24 cellular contexts compared by ENCODE assay signal in genomic region chr1:223338811-223339746, GRCh38. TPM values are rescaled to one million over a fixed set of nuclear protein-coding genes. Genes with fewer than 3 reads are reported as not detected.
A peak's percentile ranks its signal among the peaks of the same experiment; 100 is the strongest.
DNase-seq lines count a peak whose midpoint lies in the region; ATAC-seq and TF ChIP-seq lines count a peak whose summit lies in the region.
"Had no signal": no experiment of that assay in that cellular context is flagged by ENCODE, and none has a peak within 500 bp of the region (broad histone marks: within the 10 kb centered on the region; RNA-seq: fewer than 3 reads in every experiment).

No MANE protein-coding gene starts in this region.

- no peak for TF ChIP-seq CTCF in cardiac muscle cell (IDR thresholded peaks at IDR 0.05; ENCODE audit: low read depth, low read length)
- no peak for TF ChIP-seq CTCF in GM10248 (IDR thresholded peaks at IDR 0.05; ENCODE audit: control extremely low read depth, extremely low read depth, low read depth, missing control alignments)
- TF ChIP-seq CTCF in foreskin keratinocyte (conservative IDR thresholded peaks at IDR 0.05), result no peak

- peak in 1 of 2 donors; percentile 40 for DNase-seq in cardiac muscle cell (ENCODE audit: low read depth in 1 of 2, low spot score in 1 of 2)
- DNase-seq in cardiac septum (ENCODE audit: low spot score), result no peak
- DNase-seq in cerebellar cortex (ENCODE audit: low spot score), result peak; percentile 79
- DNase-seq in myocyte (ENCODE audit: low read depth), result peak; percentile 35
- DNase-seq in GM10248 (ENCODE audit: extremely low spot score), result no peak
- no peak for DNase-seq in activated CD4-positive, alpha-beta T cell treated with anti-CD3 and anti-CD28 coated beads for 4 hours
- DNase-seq in foreskin keratinocyte, result no peak
- DNase-seq in NCI-H2081 (lab: John Stamatoyannopoulos, UW), result no peak
- DNase-seq: ACHN; activated CD4-positive, alpha-beta memory T cell treated with anti-CD3 and anti-CD28 coated beads, Interleukin-2, amount 10 ng/mL, durations not matched to agents 7 days and 5 days; activated T-cell treated with anti-CD3 and anti-CD28 coated beads, Interleukin-2, amount 50 U/mL, for 72 hours; CD4-positive, alpha-beta memory T cell; DMS79; effector memory CD8-positive, alpha-beta T cell; MM.1S; natural killer cell; NCI-H1694; NCI-H510A treated with DMSO at 0.1 percent for 48 hours; stimulated activated CD4-positive, alpha-beta T cell treated with anti-CD3 and anti-CD28 coated beads, Interleukin-15, amount 100 ng/mL, for 24 hours; T-helper 1 cell had no signal

- no peak overlapping the region for H3K4me3 ChIP-seq in cardiac muscle cell
- H3K4me3 ChIP-seq: upper lobe of left lung had no signal

- intact Hi-C loops in cardiac septum (cut with DNase I), result no loop called here

- peaks cover 49% of the 10 kb centered on the region for H3K4me1 ChIP-seq in cardiac muscle cell (ENCODE audit: low read depth)
- no peaks in the 10 kb centered on the region for H3K4me1 ChIP-seq in foreskin keratinocyte
- H3K4me1 ChIP-seq: upper lobe of left lung had no signal

- CTCF ChIA-PET in GM10248 (lab: Yijun Ruan, JAX), result no interaction called here

- H3K36me3 ChIP-seq in cardiac muscle cell, result no peaks in the 10 kb centered on the region
- H3K36me3 ChIP-seq: upper lobe of left lung had no signal

- ATAC-seq in foreskin keratinocyte, result no peak
- ATAC-seq: activated T-cell treated with anti-CD3 and anti-CD28 coated beads, Interleukin-2, amount 50 U/mL, for 72 hours; effector memory CD8-positive, alpha-beta T cell; natural killer cell; stimulated activated effector memory CD8-positive, alpha-beta T cell treated with anti-CD3 and anti-CD28 coated beads, Interleukin-12 subunit alpha, Interleukin-12 subunit beta, amount 100 ng/mL, for 72 hours had no signal

- POLR2A ChIA-PET in GM10248 (lab: Yijun Ruan, JAX), result no interaction called here

- no peaks in the 10 kb centered on the region for H3K27me3 ChIP-seq in cardiac muscle cell
- peaks cover 35% of the 10 kb centered on the region for H3K27me3 ChIP-seq in foreskin keratinocyte
- H3K27me3 ChIP-seq: upper lobe of left lung had no signal

- peak overlapping the region; percentile 76 for H3K27ac ChIP-seq in cardiac muscle cell
- no peak overlapping the region for H3K27ac ChIP-seq in foreskin keratinocyte
- H3K27ac ChIP-seq: upper lobe of left lung had no signal

- no peaks in the 10 kb centered on the region for H3K9me3 ChIP-seq in cardiac muscle cell (ENCODE audit: low read depth)
- H3K9me3 ChIP-seq: upper lobe of left lung had no signal

RNA-seq across cellular contexts. Expression of gene SUSD4, which starts 24.9 kb away (rescaled TPM):
- total RNA-seq in cardiac muscle cell (20.9 and 24.8 TPM in 2 replicates), cardiac septum (6.4 TPM), myocyte (2.0 and 4.1 TPM in 2 replicates), foreskin keratinocyte (2.4 and 3.0 TPM in 2 replicates)
- polyA plus RNA-seq in cardiac muscle cell (31.4 and 31.6 TPM in 2 replicates), foreskin keratinocyte (1.2 and 1.5 TPM in 2 replicates)
- 2.4 TPM for polyA plus RNA-seq in myocyte (2012)
- total RNA-seq: pulmonary artery endothelial cell had no signal

RNA-seq across cellular contexts. Expression of gene CCDC185, which starts 54.1 kb away (rescaled TPM):
- total RNA-seq in cardiac muscle cell (not detected in 2 replicates), cardiac septum (not detected), myocyte (not detected in 2 replicates), foreskin keratinocyte (not detected in 2 replicates)
- polyA plus RNA-seq in cardiac muscle cell (not detected in 2 replicates), foreskin keratinocyte (not detected in 2 replicates)
- polyA plus RNA-seq in myocyte (2012), result not detected
- total RNA-seq: activated CD4-positive, alpha-beta memory T cell treated with anti-CD3 and anti-CD28 coated beads, Interleukin-2, amount 10 ng/mL, durations not matched to agents 7 days and 5 days; activated T-cell treated with anti-CD3 and anti-CD28 coated beads, Interleukin-2, amount 50 U/mL, for 72 hours; CD4-positive, alpha-beta memory T cell; natural killer cell; pulmonary artery endothelial cell; upper lobe of left lung had no signal
- polyA plus RNA-seq: CD4-positive, alpha-beta memory T cell; keratinocyte had no signal

Comparison
In these comparisons a context has a peak if more than half of its experiments do, and no peak if none do; other contexts are left out.
1. DNase-seq: peak in cerebellar cortex (single experiment) and myocyte (single experiment); none in cardiac septum (single experiment), GM10248 (single experiment), activated CD4-positive, alpha-beta T cell treated with anti-CD3 and anti-CD28 coated beads for 4 hours (0 of 2), foreskin keratinocyte (0 of 2) and NCI-H2081 (0 of 2).